ENCODE assay signal across 17 cellular contexts in genomic region chr17:73718912-73719311, GRCh38.
DNase-seq lines count a peak whose midpoint lies in the region; ATAC-seq and TF ChIP-seq lines count a peak whose summit lies in the region.
"Had no signal": no experiment of that assay in that cellular context is flagged by ENCODE, and none has a peak within 500 bp of the region (broad histone marks: within the 10 kb centered on the region; RNA-seq: fewer than 3 reads in every experiment).

No MANE protein-coding gene starts in this region.

- H3K4me3 ChIP-seq in CD8-positive, alpha-beta T cell (ENCODE audit: low read depth, low read length): no peak overlapping the region
- H3K4me3 ChIP-seq in NB4 (ENCODE audit: low read depth, low read length) (no peak overlapping the region), dorsolateral prefrontal cortex (peak overlapping the region in 1 of 59 donors; percentile 16), suprapubic skin (no peak overlapping the region)

- TF ChIP-seq CTCF in CD8-positive, alpha-beta T cell (IDR thresholded peaks at IDR 0.05): no peak
- TF ChIP-seq CTCF in NB4 (IDR thresholded peaks at IDR 0.05; ENCODE audit: low read depth, low read length) (no peak), dorsolateral prefrontal cortex (IDR thresholded peaks at IDR 0.05 in 54 of 56, conservative IDR thresholded peaks at IDR 0.05 in 2 of 56; ENCODE audit: low read depth in 1 of 56, partially characterized antibody in 56 of 56) (no peak), neural crest cell (conservative IDR thresholded peaks at IDR 0.05) (no peak), suprapubic skin (IDR thresholded peaks at IDR 0.05) (no peak)

- CTCF ChIA-PET in CD8-positive, alpha-beta T cell (lab: Charles Lee): interaction anchor here (1.4 to 5.9 kb wide), 3 partner anchors 8 to 289 kb away, joined by 3 to 32 read pairs (median 25); no protein-coding TSS in a partner anchor

- peak overlapping the region; percentile 49 for H3K27ac Mint-ChIP-seq in CD8-positive, alpha-beta T cell
- peak overlapping the region; percentile 87 for H3K27ac Mint-ChIP-seq in neural crest cell (ENCODE audit: unreplicated experiment)
- H3K27ac Mint-ChIP-seq: activated naive CD4-positive, alpha-beta T cell treated with anti-CD3 and anti-CD28 coated beads for 36 hours; B cell; T-helper 1 cell treated with Interleukin-12 subunit alpha and Interleukin-12 subunit beta and Interleukin-4 antibody, amounts not matched to agents 30 μg/mL and 1 μg/mL, for 36 hours had no signal

- TF ChIP-seq EP300 in suprapubic skin (IDR thresholded peaks at IDR 0.05): no peak

- H3K4me1 ChIP-seq in CD8-positive, alpha-beta T cell (ENCODE audit: insufficient read depth, low read length): peaks cover 42% of the 10 kb centered on the region
- H3K4me1 ChIP-seq in suprapubic skin: peaks cover 8% of the 10 kb centered on the region

- no peak overlapping the region for H3K27ac ChIP-seq in CD8-positive, alpha-beta T cell (ENCODE audit: low read depth, low read length)
- peak overlapping the region in 51 of 59 donors; percentile 10 to 95 (median 83) for H3K27ac ChIP-seq in dorsolateral prefrontal cortex
- H3K27ac ChIP-seq in suprapubic skin: no peak overlapping the region

- TF ChIP-seq POLR2A in NB4 (IDR thresholded peaks at IDR 0.05; ENCODE audit: extremely low read depth, insufficient read length): no peak
- TF ChIP-seq POLR2A in suprapubic skin (IDR thresholded peaks at IDR 0.05): no peak

- H3K4me1 Mint-ChIP-seq in CD8-positive, alpha-beta T cell (ENCODE audit: low read depth): peaks cover 46% of the 10 kb centered on the region
- peaks cover 51% of the 10 kb centered on the region for H3K4me1 Mint-ChIP-seq in neural crest cell

- no peaks in the 10 kb centered on the region for H3K27me3 ChIP-seq in CD8-positive, alpha-beta T cell (ENCODE audit: insufficient read depth, low read length)
- H3K27me3 ChIP-seq in dorsolateral prefrontal cortex: peaks cover 0 to 2% (median 0%) of the 10 kb centered on the region in 45 donors
- peaks cover 31% of the 10 kb centered on the region for H3K27me3 ChIP-seq in suprapubic skin

- DNase-seq in CD8-positive, alpha-beta T cell: no peak
- DNase-seq in NB4 (ENCODE audit: low read depth) (peak; percentile 38), dorsolateral prefrontal cortex (no peak), neural crest cell (ENCODE audit: low read depth, low spot score) (peak; percentile 18), activated gamma-delta T cell treated with Interleukin-2 at 50 U/mL for 16 hours (no peak), NCI-H1694 (lab: John Stamatoyannopoulos, UW) (no peak), suprapubic skin (ENCODE audit: low spot score in 2 of 2) (no peak)
- DNase-seq: activated CD4-positive, CD25-positive, alpha-beta regulatory T cell treated with anti-CD3 and anti-CD28 coated beads, Interleukin-2, amount 50 U/mL, for 72 hours; activated CD8-positive, alpha-beta memory T cell treated with anti-CD3 and anti-CD28 coated beads, Interleukin-2, amount 50 U/mL, for 4 hours; activated naive CD4-positive, alpha-beta T cell treated with anti-CD3 and anti-CD28 coated beads for 36 hours; Karpas-422; NCI-H82; RPMI8226; stimulated activated CD4-positive, alpha-beta T cell treated with anti-CD3 and anti-CD28 coated beads, Interleukin-1b, Interleukin-23, amount 100 ng/mL, for 48 hours had no signal

- no peaks in the 10 kb centered on the region for H3K36me3 ChIP-seq in CD8-positive, alpha-beta T cell (ENCODE audit: insufficient read depth, low read length)
- no peaks in the 10 kb centered on the region for H3K36me3 ChIP-seq in suprapubic skin

- POLR2A ChIA-PET in CD8-positive, alpha-beta T cell (lab: Charles Lee): interaction anchor here (0.7 kb wide), 1 partner anchor 74 kb away, joined by 3 read pairs; no protein-coding TSS in a partner anchor

- no peaks in the 10 kb centered on the region for H3K27me3 Mint-ChIP-seq in CD8-positive, alpha-beta T cell (ENCODE audit: low read depth)
- H3K27me3 Mint-ChIP-seq in neural crest cell (ENCODE audit: low read depth): peaks cover 15% of the 10 kb centered on the region

- 74% methylated on average over 9 of the region's 9 CpGs for WGBS in suprapubic skin

- intact Hi-C loops in CD8-positive, alpha-beta T cell (cut with DNase I, micrococcal nuclease): loop anchor here in 1 of 2 experiments (5.0 kb wide), 1 partner anchor 1142 kb away; no protein-coding TSS in a partner anchor
- intact Hi-C loops in dorsolateral prefrontal cortex (cut with DNase I): no loop called here

- H3K36me3 Mint-ChIP-seq in CD8-positive, alpha-beta T cell: no peaks in the 10 kb centered on the region
- H3K36me3 Mint-ChIP-seq in neural crest cell (ENCODE audit: low read depth): no peaks in the 10 kb centered on the region

- H3K4me3 Mint-ChIP-seq in CD8-positive, alpha-beta T cell: no peak overlapping the region
- peak overlapping the region; percentile 9 for H3K4me3 Mint-ChIP-seq in neural crest cell
- H3K4me3 Mint-ChIP-seq: activated naive CD4-positive, alpha-beta T cell treated with anti-CD3 and anti-CD28 coated beads for 36 hours; B cell; T-helper 1 cell treated with Interleukin-12 subunit alpha and Interleukin-12 subunit beta and Interleukin-4 antibody, amounts not matched to agents 30 μg/mL and 1 μg/mL, for 36 hours had no signal

- H3K9me3 ChIP-seq in CD8-positive, alpha-beta T cell (ENCODE audit: low read length): no peaks in the 10 kb centered on the region
- H3K9me3 ChIP-seq in suprapubic skin: no peaks in the 10 kb centered on the region

- H3K9me3 Mint-ChIP-seq in CD8-positive, alpha-beta T cell: no peaks in the 10 kb centered on the region
- H3K9me3 Mint-ChIP-seq in neural crest cell: no peaks in the 10 kb centered on the region
- H3K9me3 Mint-ChIP-seq: activated naive CD4-positive, alpha-beta T cell treated with anti-CD3 and anti-CD28 coated beads for 36 hours; T-helper 1 cell treated with Interleukin-12 subunit alpha and Interleukin-12 subunit beta and Interleukin-4 antibody, amounts not matched to agents 30 μg/mL and 1 μg/mL, for 36 hours had no signal

- no peak for ATAC-seq in CD8-positive, alpha-beta T cell
- ATAC-seq in GM18502 (IDR thresholded peaks at IDR 0.05; ENCODE audit: poor library complexity, unreplicated experiment): no peak

Comparison
In these comparisons a context has a peak if more than half of its experiments do, and no peak if none do; other contexts are left out.
1. DNase-seq: peak in NB4 (single experiment) and neural crest cell (single experiment); none in CD8-positive, alpha-beta T cell (0 of 7), dorsolateral prefrontal cortex (0 of 10), activated gamma-delta T cell treated with Interleukin-2 at 50 U/mL for 16 hours (single experiment), NCI-H1694 (single experiment) and suprapubic skin (0 of 2).
2. H3K27ac ChIP-seq: peak in dorsolateral prefrontal cortex (51 of 59); none in CD8-positive, alpha-beta T cell (single experiment) and suprapubic skin (single experiment).